ENCODE assay signal across 27 cellular contexts in the genomic region with DNA sequence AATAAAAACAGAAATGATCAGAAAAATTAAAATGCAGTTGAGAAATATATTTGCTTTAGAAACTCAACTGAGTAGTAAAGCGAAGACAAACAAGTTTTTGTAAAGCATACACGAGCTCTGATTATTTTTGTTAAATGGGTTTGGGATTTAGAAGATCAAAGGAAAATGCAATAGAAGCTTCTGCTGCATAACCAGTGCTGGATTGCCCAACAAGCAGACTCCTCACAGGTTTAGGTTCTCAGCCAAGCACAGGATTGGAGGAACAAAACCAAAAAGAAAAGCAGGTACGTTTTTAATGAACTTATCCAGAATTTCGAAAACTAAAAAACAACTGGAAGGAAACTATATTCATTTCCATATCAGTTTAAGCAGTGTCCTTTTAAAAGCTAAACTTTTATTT.
"Had no signal": no experiment of that assay in that cellular context is flagged by ENCODE, and none has a peak within 500 bp of the region (broad histone marks: within the 10 kb centered on the region; RNA-seq: fewer than 3 reads in every experiment).

No MANE protein-coding gene starts in this region.

- DNase-seq: colonic mucosa; cortex of kidney; dermis blood vessel endothelial cell; dorsolateral prefrontal cortex; effector CD4-positive, alpha-beta T cell; effector CD8-positive, alpha-beta T cell; effector memory CD4-positive, alpha-beta T cell; effector memory CD8-positive, alpha-beta T cell; endodermal cell; erythroblast; esophagus squamous epithelium; foreskin fibroblast; foreskin keratinocyte; foreskin melanocyte; gastrocnemius medialis; glutamatergic neuron; head of caudate nucleus; heart left ventricle; heart right ventricle had no signal

- H3K4me3 ChIP-seq: colonic mucosa, coronary artery, dorsolateral prefrontal cortex, esophagus muscularis mucosa, esophagus squamous epithelium, gastrocnemius medialis, heart left ventricle, heart right ventricle had no signal

- H3K27ac ChIP-seq: colonic mucosa, coronary artery, dorsolateral prefrontal cortex, epithelial cell of prostate, esophagus muscularis mucosa, esophagus squamous epithelium, foreskin keratinocyte, gastrocnemius medialis, heart left ventricle, heart right ventricle had no signal

- H3K27me3 ChIP-seq: colonic mucosa, dorsolateral prefrontal cortex, esophagus muscularis mucosa, esophagus squamous epithelium, foreskin keratinocyte, gastrocnemius medialis, heart left ventricle had no signal

- H3K9me3 ChIP-seq: colonic mucosa, gastrocnemius medialis had no signal

- H3K4me1 ChIP-seq: colonic mucosa, esophagus muscularis mucosa, esophagus squamous epithelium, foreskin keratinocyte, gastrocnemius medialis, heart left ventricle, heart right ventricle had no signal

- FAIRE-seq: colon, endometrium, endothelial cell of umbilical vein, frontal cortex had no signal

- H3K36me3 ChIP-seq: colonic mucosa, esophagus muscularis mucosa, esophagus squamous epithelium, gastrocnemius medialis, heart left ventricle, heart right ventricle had no signal

- ATAC-seq: effector memory CD8-positive, alpha-beta T cell; esophagus mucosa; foreskin keratinocyte; gastrocnemius medialis; heart left ventricle; heart right ventricle had no signal
